ENCODE assay signal across 20 cellular contexts in the genomic region with DNA sequence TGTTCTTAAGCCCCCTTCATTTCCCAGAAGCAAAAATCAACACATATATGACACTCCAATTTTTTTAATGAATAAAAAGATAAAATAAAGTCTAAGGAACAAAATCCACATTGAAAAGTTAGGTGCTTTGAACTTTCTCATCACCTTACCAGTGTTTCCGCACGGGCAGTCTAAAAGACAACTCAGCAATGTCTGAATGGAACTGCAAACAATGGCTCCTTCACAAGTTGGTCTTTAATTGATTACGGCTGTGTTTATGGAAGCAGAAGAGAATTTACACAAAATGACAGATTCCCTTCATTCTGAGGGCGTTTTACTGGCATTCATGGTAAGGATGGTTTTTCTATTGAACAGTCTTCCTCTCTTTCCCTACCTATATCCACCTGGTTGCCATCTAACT.
A peak's percentile ranks its signal among the peaks of the same experiment; 100 is the strongest.
DNase-seq lines count a peak whose midpoint lies in the region; ATAC-seq and TF ChIP-seq lines count a peak whose summit lies in the region.
"Had no signal": no experiment of that assay in that cellular context is flagged by ENCODE, and none has a peak within 500 bp of the region (broad histone marks: within the 10 kb centered on the region; RNA-seq: fewer than 3 reads in every experiment).

No MANE protein-coding gene starts in this region.

- peak; percentile 62 for DNase-seq in NCI-H1048 (lab: John Stamatoyannopoulos, UW)
- peak; percentile 42 for DNase-seq in cerebellar cortex (ENCODE audit: low spot score)
- peak; percentile 77 for DNase-seq in neural progenitor cell (ENCODE audit: low spot score)
- DNase-seq in retina, result peak; percentile 72
- no peak for DNase-seq in hypothalamus (lab: John Stamatoyannopoulos, UW)
- DNase-seq in NCI-H2107 (lab: John Stamatoyannopoulos, UW), result no peak
- DNase-seq in activated CD8-positive, alpha-beta T cell treated with anti-CD3 and anti-CD28 coated beads for 36 hours, result no peak
- DNase-seq: Caco-2; CD8-positive, alpha-beta T cell; DMS153; DND-41; GDM1 had no signal

- H3K36me3 ChIP-seq in neural progenitor cell, result no peaks in the 10 kb centered on the region
- H3K36me3 ChIP-seq: BLaER1 had no signal

- H3K4me2 ChIP-seq in neural progenitor cell, result peak overlapping the region; percentile 53
- H3K4me2 ChIP-seq: BLaER1 had no signal

- no peaks in the 10 kb centered on the region for H4K20me1 ChIP-seq in neural progenitor cell (ENCODE audit: low read depth)
- H4K20me1 ChIP-seq: BLaER1 had no signal

- intact Hi-C loops in activated CD8-positive, alpha-beta T cell treated with anti-CD3 and anti-CD28 coated beads for 36 hours (cut with micrococcal nuclease), result loop anchor here (5.0 kb wide), 1 partner anchor 353 kb away; the partner anchor contains the start of gene COL11A1

- H2AFZ ChIP-seq in neural progenitor cell (replicated peaks), result no peak overlapping the region
- H2AFZ ChIP-seq: GM23248 had no signal

- H3K27me3 ChIP-seq in neural progenitor cell, result no peaks in the 10 kb centered on the region
- H3K27me3 ChIP-seq: BLaER1 had no signal

- no peak for TF ChIP-seq CTCF in neural progenitor cell (IDR thresholded peaks at IDR 0.05)
- no peak for TF ChIP-seq CTCF in activated CD8-positive, alpha-beta T cell treated with anti-CD3 and anti-CD28 coated beads for 36 hours (IDR thresholded peaks at IDR 0.05)

- no peak overlapping the region for H3K27ac ChIP-seq in neural progenitor cell
- H3K27ac ChIP-seq: 22Rv1, BLaER1, C4-2B, GM23248 had no signal

- H3K36me3 Mint-ChIP-seq in neural progenitor cell, result no peaks in the 10 kb centered on the region
- no peaks in the 10 kb centered on the region for H3K36me3 Mint-ChIP-seq in activated CD8-positive, alpha-beta T cell treated with anti-CD3 and anti-CD28 coated beads for 36 hours (ENCODE audit: low read depth)
- H3K36me3 Mint-ChIP-seq: CD4-positive, CD25-positive, alpha-beta regulatory T cell; CD8-positive, alpha-beta T cell had no signal

- H3K4me3 Mint-ChIP-seq in neural progenitor cell, result no peak overlapping the region
- no peak overlapping the region for H3K4me3 Mint-ChIP-seq in activated CD8-positive, alpha-beta T cell treated with anti-CD3 and anti-CD28 coated beads for 36 hours
- H3K4me3 Mint-ChIP-seq: B cell; CD4-positive, CD25-positive, alpha-beta regulatory T cell; CD8-positive, alpha-beta T cell had no signal

- H3K9me3 Mint-ChIP-seq in neural progenitor cell, result no peaks in the 10 kb centered on the region
- H3K9me3 Mint-ChIP-seq in activated CD8-positive, alpha-beta T cell treated with anti-CD3 and anti-CD28 coated beads for 36 hours, result no peaks in the 10 kb centered on the region
- H3K9me3 Mint-ChIP-seq: CD4-positive, CD25-positive, alpha-beta regulatory T cell; CD8-positive, alpha-beta T cell had no signal

- no peak overlapping the region for H3K4me3 ChIP-seq in neural progenitor cell
- H3K4me3 ChIP-seq: BLaER1, GM12878, GM23248 had no signal

- H3K79me2 ChIP-seq in neural progenitor cell (ENCODE audit: low read depth), result no peaks in the 10 kb centered on the region

- no peaks in the 10 kb centered on the region for H3K27me3 Mint-ChIP-seq in neural progenitor cell (ENCODE audit: insufficient read depth, low read depth)
- no peaks in the 10 kb centered on the region for H3K27me3 Mint-ChIP-seq in activated CD8-positive, alpha-beta T cell treated with anti-CD3 and anti-CD28 coated beads for 36 hours
- H3K27me3 Mint-ChIP-seq: B cell; CD4-positive, CD25-positive, alpha-beta regulatory T cell had no signal

- peaks cover 10% of the 10 kb centered on the region for H3F3A ChIP-seq in neural progenitor cell (ENCODE audit: low read depth)

- H3K27ac Mint-ChIP-seq in neural progenitor cell, result no peak overlapping the region
- H3K27ac Mint-ChIP-seq in activated CD8-positive, alpha-beta T cell treated with anti-CD3 and anti-CD28 coated beads for 36 hours, result no peak overlapping the region
- H3K27ac Mint-ChIP-seq: B cell; CD4-positive, CD25-positive, alpha-beta regulatory T cell; CD8-positive, alpha-beta T cell had no signal

- H3K4me1 Mint-ChIP-seq in neural progenitor cell, result peaks cover 16% of the 10 kb centered on the region
- H3K4me1 Mint-ChIP-seq in activated CD8-positive, alpha-beta T cell treated with anti-CD3 and anti-CD28 coated beads for 36 hours (ENCODE audit: low read depth), result no peaks in the 10 kb centered on the region
- H3K4me1 Mint-ChIP-seq: B cell; CD4-positive, CD25-positive, alpha-beta regulatory T cell had no signal

- no peak for ATAC-seq in HG03045 (IDR thresholded peaks at IDR 0.05; ENCODE audit: unreplicated experiment)
- ATAC-seq in activated CD8-positive, alpha-beta T cell treated with anti-CD3 and anti-CD28 coated beads for 36 hours, result no peak
- ATAC-seq: CD8-positive, alpha-beta T cell had no signal

- POLR2A ChIA-PET in activated CD8-positive, alpha-beta T cell treated with anti-CD3 and anti-CD28 coated beads for 36 hours (lab: Charles Lee), result no interaction called here

- no peak overlapping the region for H3K9ac ChIP-seq in neural progenitor cell
- H3K9ac ChIP-seq: BLaER1, GM23248 had no signal

- H3K9me3 ChIP-seq in neural progenitor cell (ENCODE audit: low read depth), result no peaks in the 10 kb centered on the region
- H3K9me3 ChIP-seq: BLaER1, Caco-2 had no signal

- CTCF ChIA-PET in activated CD8-positive, alpha-beta T cell treated with anti-CD3 and anti-CD28 coated beads for 36 hours (lab: Charles Lee), result interaction anchor here (0.7 to 1.5 kb wide), 9 partner anchors 8 to 490 kb away, joined by 3 to 11 read pairs (median 4); no protein-coding TSS in a partner anchor

- peaks cover 39% of the 10 kb centered on the region for H3K4me1 ChIP-seq in neural progenitor cell
- H3K4me1 ChIP-seq: BLaER1, Caco-2 had no signal

Comparison
In these comparisons a context has a peak if more than half of its experiments do, and no peak if none do; other contexts are left out.
1. DNase-seq: peak in NCI-H1048 (single experiment), cerebellar cortex (single experiment), neural progenitor cell (single experiment) and retina (single experiment); none in hypothalamus (0 of 51), NCI-H2107 (single experiment) and activated CD8-positive, alpha-beta T cell treated with anti-CD3 and anti-CD28 coated beads for 36 hours (single experiment).